In genomic region chr4:4680243-4680642, GRCh38 we compare ENCODE assay signal across 8 cellular contexts.
"Had no signal": no experiment of that assay in that cellular context is flagged by ENCODE, and none has a peak within 500 bp of the region (broad histone marks: within the 10 kb centered on the region; RNA-seq: fewer than 3 reads in every experiment).

No MANE protein-coding gene starts in this region.

- H3K9me3 ChIP-seq: HAP-1 had no signal

- H3K27ac ChIP-seq: HL-60 had no signal

- H3K4me2 ChIP-seq: GM23338 had no signal

- DNase-seq: H7, HFFc6, IMR-90, KBM-7 had no signal

- H2AFZ ChIP-seq: GM23338 had no signal

- H3K36me3 ChIP-seq: HAP-1 had no signal

- H3K4me3 ChIP-seq: GM23338, HAP-1 had no signal

- ATAC-seq: GM23338, HCT116 had no signal
